In genomic region chr1:186899577-186899976, GRCh38 we compare ENCODE assay signal across 15 cellular contexts.
DNase-seq lines count a peak whose midpoint lies in the region; ATAC-seq and TF ChIP-seq lines count a peak whose summit lies in the region.
"Had no signal": no experiment of that assay in that cellular context is flagged by ENCODE, and none has a peak within 500 bp of the region (broad histone marks: within the 10 kb centered on the region; RNA-seq: fewer than 3 reads in every experiment).

No MANE protein-coding gene starts in this region.

- CTCF ChIA-PET in activated CD4-positive, alpha-beta T cell treated with anti-CD3 and anti-CD28 coated beads for 36 hours (lab: Charles Lee): no interaction called here

- H3K36me3 ChIP-seq in transverse colon: no peaks in the 10 kb centered on the region

- no peaks in the 10 kb centered on the region for H3K9me3 ChIP-seq in transverse colon

- no peak for TF ChIP-seq POLR2A in transverse colon (IDR thresholded peaks at IDR 0.05)

- no peak for TF ChIP-seq EP300 in transverse colon (IDR thresholded peaks at IDR 0.05; ENCODE audit: low read depth)

- peaks cover 0 to 5% (median 0%) of the 10 kb centered on the region in 4 donors for H3K4me1 ChIP-seq in transverse colon

- H3K27ac ChIP-seq in transverse colon: no peak overlapping the region
- H3K27ac ChIP-seq: 22Rv1 had no signal

- no peaks in the 10 kb centered on the region for H3K9me3 Mint-ChIP-seq in activated CD4-positive, alpha-beta T cell treated with anti-CD3 and anti-CD28 coated beads for 36 hours (ENCODE audit: low read depth)
- peaks cover 8% of the 10 kb centered on the region for H3K9me3 Mint-ChIP-seq in activated T-helper 17 cell treated with anti-CD3 and anti-CD28 coated beads, Interleukin-2, amount 50 U/mL, for 72 hours
- H3K9me3 Mint-ChIP-seq: nephron had no signal

- peak; percentile 25 for DNase-seq in activated CD4-positive, alpha-beta T cell treated with anti-CD3 and anti-CD28 coated beads for 36 hours
- DNase-seq in activated CD4-positive, alpha-beta T cell treated with anti-CD3 and anti-CD28 coated beads for 1 hour: no peak
- peak; percentile 7 for DNase-seq in GM20000 (ENCODE audit: low spot score)
- no peak for DNase-seq in NCI-H2171 treated with DMSO at 0.1 percent for 48 hours (lab: John Stamatoyannopoulos, UW)
- DNase-seq in transverse colon: no peak
- DNase-seq in NOMO-1 treated with dmso at 0.1 percent for 144 hours (lab: John Stamatoyannopoulos, UW; ENCODE audit: unreplicated experiment): no peak
- DNase-seq: DMS79, H9, kidney, NCI-H446 treated with DMSO at 0.1 percent for 48 hours had no signal

- intact Hi-C loops in activated CD4-positive, alpha-beta T cell treated with anti-CD3 and anti-CD28 coated beads for 36 hours (cut with DNase I, micrococcal nuclease): no loop called here
- intact Hi-C loops in transverse colon (cut with DNase I; ENCODE audit: low total_unique reads): no loop called here

- H3K27me3 ChIP-seq in transverse colon: no peaks in the 10 kb centered on the region

- H3K4me1 Mint-ChIP-seq in activated CD4-positive, alpha-beta T cell treated with anti-CD3 and anti-CD28 coated beads for 36 hours: peaks cover 13% of the 10 kb centered on the region
- peaks cover 6% of the 10 kb centered on the region for H3K4me1 Mint-ChIP-seq in activated T-helper 17 cell treated with anti-CD3 and anti-CD28 coated beads, Interleukin-2, amount 50 U/mL, for 72 hours
- H3K4me1 Mint-ChIP-seq: nephron had no signal

- peak; percentile 80 for ATAC-seq in activated CD4-positive, alpha-beta T cell treated with anti-CD3 and anti-CD28 coated beads for 36 hours
- peak; percentile 92 for ATAC-seq in HG02981 (IDR thresholded peaks at IDR 0.05; ENCODE audit: unreplicated experiment)
- peak; percentile 26 for ATAC-seq in activated T-helper 17 cell treated with anti-CD3 and anti-CD28 coated beads, Interleukin-2, amount 50 U/mL, for 72 hours (replicated peaks)
- ATAC-seq: SK-N-SH treated with all-trans-retinoic acid at 6 μM for 48 hours had no signal

- no peaks in the 10 kb centered on the region for H3K36me3 Mint-ChIP-seq in activated CD4-positive, alpha-beta T cell treated with anti-CD3 and anti-CD28 coated beads for 36 hours (ENCODE audit: low read depth)
- H3K36me3 Mint-ChIP-seq in activated T-helper 17 cell treated with anti-CD3 and anti-CD28 coated beads, Interleukin-2, amount 50 U/mL, for 72 hours (ENCODE audit: low read depth): no peaks in the 10 kb centered on the region

- TF ChIP-seq CTCF in GM20000 (IDR thresholded peaks at IDR 0.05; ENCODE audit: extremely low read depth, missing control alignments): no peak
- no peak for TF ChIP-seq CTCF in transverse colon (IDR thresholded peaks at IDR 0.05)

- no peak overlapping the region for H3K4me3 Mint-ChIP-seq in activated CD4-positive, alpha-beta T cell treated with anti-CD3 and anti-CD28 coated beads for 36 hours
- no peak overlapping the region for H3K4me3 Mint-ChIP-seq in activated T-helper 17 cell treated with anti-CD3 and anti-CD28 coated beads, Interleukin-2, amount 50 U/mL, for 72 hours
- H3K4me3 Mint-ChIP-seq: H9, nephron had no signal

- H3K27ac Mint-ChIP-seq in activated CD4-positive, alpha-beta T cell treated with anti-CD3 and anti-CD28 coated beads for 36 hours: no peak overlapping the region
- H3K27ac Mint-ChIP-seq in activated T-helper 17 cell treated with anti-CD3 and anti-CD28 coated beads, Interleukin-2, amount 50 U/mL, for 72 hours: no peak overlapping the region
- H3K27ac Mint-ChIP-seq: nephron had no signal

- WGBS in transverse colon (ENCODE audit: low coverage in 1 of 2), 2 donors: 80 to 100% methylated on average over 1 to 3 of the region's 3 CpGs

- POLR2A ChIA-PET in activated CD4-positive, alpha-beta T cell treated with anti-CD3 and anti-CD28 coated beads for 36 hours (lab: Charles Lee): no interaction called here

- H3K27me3 Mint-ChIP-seq in activated CD4-positive, alpha-beta T cell treated with anti-CD3 and anti-CD28 coated beads for 36 hours: peaks cover 2% of the 10 kb centered on the region
- peaks cover 14% of the 10 kb centered on the region for H3K27me3 Mint-ChIP-seq in activated T-helper 17 cell treated with anti-CD3 and anti-CD28 coated beads, Interleukin-2, amount 50 U/mL, for 72 hours

- in situ Hi-C loops in transverse colon (cut with MboI; ENCODE audit: low pct_ligation_motif_present in 1 of 4, low pct_unique_long_range_greater_than_20kb in 1 of 4, low sequenced_read_pairs in 3 of 4): no loop called here

- no peak overlapping the region for H3K4me3 ChIP-seq in transverse colon

Comparison
In these comparisons a context has a peak if more than half of its experiments do, and no peak if none do; other contexts are left out.
1. DNase-seq: peak in activated CD4-positive, alpha-beta T cell treated with anti-CD3 and anti-CD28 coated beads for 36 hours (single experiment) and GM20000 (single experiment); none in activated CD4-positive, alpha-beta T cell treated with anti-CD3 and anti-CD28 coated beads for 1 hour (single experiment), NCI-H2171 treated with DMSO at 0.1 percent for 48 hours (single experiment), transverse colon (single experiment) and NOMO-1 treated with dmso at 0.1 percent for 144 hours (single experiment).
2. ATAC-seq: peak in every context shown above with its lines; median percentile 92 in HG02981; 80 in activated CD4-positive, alpha-beta T cell treated with anti-CD3 and anti-CD28 coated beads for 36 hours; 26 in activated T-helper 17 cell treated with anti-CD3 and anti-CD28 coated beads, Interleukin-2, amount 50 U/mL, for 72 hours.